In the genomic region with DNA sequence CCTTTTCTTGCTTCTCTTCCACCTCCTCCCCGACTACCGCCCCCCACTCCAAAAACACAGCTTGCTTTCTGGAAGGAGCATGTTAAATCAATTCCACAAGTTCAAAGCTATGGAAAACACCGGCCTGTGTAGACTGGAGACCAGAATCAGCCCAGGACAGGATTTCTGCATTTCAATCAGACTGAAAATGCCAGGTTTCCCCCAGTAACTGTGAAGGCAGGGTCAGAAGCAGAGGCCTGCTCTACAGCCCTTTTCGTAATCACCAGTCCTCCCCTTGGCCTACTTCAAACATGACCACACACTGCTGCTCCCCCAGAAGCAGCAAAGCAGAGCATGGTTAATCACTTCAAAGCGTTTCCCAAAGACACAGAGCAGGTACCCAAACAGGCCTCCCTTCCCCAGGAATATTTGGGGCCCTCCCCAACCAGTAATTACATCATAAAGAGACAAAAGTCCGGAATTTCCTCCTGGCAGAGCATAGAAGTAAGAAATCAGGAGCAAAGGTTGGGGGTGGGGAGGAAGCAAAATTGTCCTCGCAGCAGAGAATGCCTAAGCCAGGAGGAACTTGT, we compare ENCODE assay signal across 8 cellular contexts. TPM values are rescaled to one million over a fixed set of nuclear protein-coding genes. Genes with fewer than 3 reads are reported as not detected.
DNase-seq lines count a peak whose midpoint lies in the region; ATAC-seq, FAIRE-seq and TF ChIP-seq lines count a peak whose summit lies in the region.

No MANE protein-coding gene starts in this region.

- no peaks in the 10 kb centered on the region for H3K9me1 ChIP-seq in endothelial cell of umbilical vein (replicated peaks; ENCODE audit: control insufficient read depth, extremely low read depth, insufficient read depth, low read length)

- H3K4me1 Mint-ChIP-seq in Caco-2 (ENCODE audit: low read depth, unreplicated experiment) (peaks cover 70% of the 10 kb centered on the region), naive B cell (peaks cover 48 to 85% (median 79%) of the 10 kb centered on the region in 3 donors)

- peak; percentile 88 to 91 for DNase-seq in Caco-2
- peak; percentile 50 for DNase-seq in RCC 7860 (ENCODE audit: low spot score)
- DNase-seq in endothelial cell of umbilical vein (ENCODE audit: low read depth, low spot score), result no peak
- no peak for DNase-seq in naive B cell
- no peak for DNase-seq in GM13977 (ENCODE audit: low spot score)
- no peak for DNase-seq in OCI-LY7 (ENCODE audit: low spot score)

- TF ChIP-seq CTCF in Caco-2 (IDR thresholded peaks at IDR 0.05; ENCODE audit: insufficient read depth in 1 of 2, low read depth in 1 of 2, low read length in 1 of 2, severe bottlenecking in 1 of 2, unreplicated experiment in 1 of 2) (no peak), endothelial cell of umbilical vein (IDR thresholded peaks at IDR 0.05; ENCODE audit: extremely low read depth in 1 of 2, insufficient read depth in 1 of 2, low read depth in 1 of 2, low read length in 2 of 2) (no peak), GM13977 (IDR thresholded peaks at IDR 0.05; ENCODE audit: extremely low read depth, insufficient read depth, missing control alignments) (no peak), OCI-LY7 (conservative IDR thresholded peaks at IDR 0.05; ENCODE audit: low read length) (no peak)

- intact Hi-C loops in Caco-2 (cut with micrococcal nuclease; ENCODE audit: unreplicated experiment) (loop anchor here (1.0 to 2.0 kb wide), 4 partner anchors 13 to 118 kb away; no protein-coding TSS in a partner anchor), endothelial cell of umbilical vein (cut with micrococcal nuclease) (loop anchor here (5.0 to 10.0 kb wide), 3 partner anchors 184 to 1607 kb away; a partner anchor contains a TSS), OCI-LY7 (cut with micrococcal nuclease; ENCODE audit: unreplicated experiment) (no loop called here)

- no peak for TF ChIP-seq POLR2A in endothelial cell of umbilical vein (IDR thresholded peaks at IDR 0.05; ENCODE audit: low read depth, low read length)

- no peak overlapping the region for H2AFZ ChIP-seq in endothelial cell of umbilical vein (ENCODE audit: low read depth, low read length)
- no peak overlapping the region for H2AFZ ChIP-seq in OCI-LY7 (ENCODE audit: low read length)

- H3K27ac ChIP-seq in endothelial cell of umbilical vein (ENCODE audit: insufficient read depth, low read depth, low read length), result peak overlapping the region; percentile 86
- no peak overlapping the region for H3K27ac ChIP-seq in OCI-LY7 (ENCODE audit: low read depth, low read length, poor library complexity, severe bottlenecking)

- H3K36me3 Mint-ChIP-seq in Caco-2 (ENCODE audit: insufficient read depth, unreplicated experiment) (peaks cover 98% of the 10 kb centered on the region), naive B cell (no peaks in the 10 kb centered on the region)

- no peaks in the 10 kb centered on the region for H3K9me2 ChIP-seq in OCI-LY7 (ENCODE audit: insufficient read depth, low read length)

- H3K4me3 Mint-ChIP-seq in Caco-2 (ENCODE audit: unreplicated experiment) (peak overlapping the region; percentile 69), naive B cell (peak overlapping the region in 7 of 8 donors; percentile 24 to 83 (median 64))

- H3K9me3 ChIP-seq in Caco-2 (no peaks in the 10 kb centered on the region), endothelial cell of umbilical vein (replicated peaks; ENCODE audit: control insufficient read depth, insufficient read depth, low read length) (no peaks in the 10 kb centered on the region), OCI-LY7 (ENCODE audit: low read length) (no peaks in the 10 kb centered on the region)

- H3K4me2 ChIP-seq in endothelial cell of umbilical vein (ENCODE audit: insufficient read depth, low read length), result peak overlapping the region; percentile 43
- no peak overlapping the region for H3K4me2 ChIP-seq in OCI-LY7 (ENCODE audit: low read length)

- H3K4me1 ChIP-seq in Caco-2 (peaks cover 97% of the 10 kb centered on the region), endothelial cell of umbilical vein (ENCODE audit: control insufficient read depth, extremely low read depth, insufficient read depth, low read length) (peaks cover 67% of the 10 kb centered on the region), OCI-LY7 (ENCODE audit: insufficient read depth, low read length, poor library complexity, severe bottlenecking) (peaks cover 20% of the 10 kb centered on the region)

- H3K27me3 ChIP-seq in Caco-2 (replicated peaks; ENCODE audit: control insufficient read depth, insufficient read depth, low read length) (no peaks in the 10 kb centered on the region), endothelial cell of umbilical vein (ENCODE audit: control insufficient read depth in 2 of 2, insufficient read depth in 2 of 2, low read length in 2 of 2) (no peaks in the 10 kb centered on the region)

- peak overlapping the region; percentile 97 for H3K27ac Mint-ChIP-seq in Caco-2 (ENCODE audit: unreplicated experiment)
- H3K27ac Mint-ChIP-seq in naive B cell, result peak overlapping the region; percentile 77 to 95 (median 93)

- no peak for FAIRE-seq in RCC 7860 (lab: Jason Lieb, UNC)
- peak; percentile 74 for FAIRE-seq in endothelial cell of umbilical vein (lab: Jason Lieb, UNC)

- H3K27me3 Mint-ChIP-seq in Caco-2 (ENCODE audit: insufficient read depth, unreplicated experiment), result no peaks in the 10 kb centered on the region
- no peaks in the 10 kb centered on the region for H3K27me3 Mint-ChIP-seq in naive B cell

- no peak overlapping the region for H3K4me3 ChIP-seq in Caco-2 (ENCODE audit: low read depth, low read length)
- peak overlapping the region in 1 of 3 experiments; percentile 15 for H3K4me3 ChIP-seq in endothelial cell of umbilical vein (replicated peaks in 1 of 3; ENCODE audit: insufficient read depth in 1 of 3, low read depth in 1 of 3, low read length in 3 of 3)
- H3K4me3 ChIP-seq in OCI-LY7 (ENCODE audit: low read depth, low read length, poor library complexity, severe bottlenecking), result no peak overlapping the region

- dilution Hi-C loops in endothelial cell of umbilical vein (cut with MboI; ENCODE audit: extremely low pct_ligation_motif_present, low sequenced_read_pairs), result no loop called here

- ATAC-seq in naive B cell (ENCODE audit: low read depth in 2 of 2), result no peak
- ATAC-seq in HG03521 (IDR thresholded peaks at IDR 0.05; ENCODE audit: unreplicated experiment), result no peak
- ATAC-seq in GM18519 (IDR thresholded peaks at IDR 0.05; ENCODE audit: low FRiP score, unreplicated experiment), result no peak

- BruUV-seq in Caco-2 (replicated peaks; lab: Mats Ljungman, UMichigan) (no TSS peak), endothelial cell of umbilical vein (replicated peaks; lab: Mats Ljungman, UMichigan) (TSS peak; percentile 32), OCI-LY7 (replicated peaks; lab: Mats Ljungman, UMichigan) (no TSS peak)

- no peaks in the 10 kb centered on the region for H4K20me1 ChIP-seq in endothelial cell of umbilical vein (replicated peaks; ENCODE audit: control insufficient read depth, extremely low read depth, insufficient read depth, low read length)
- no peaks in the 10 kb centered on the region for H4K20me1 ChIP-seq in OCI-LY7 (ENCODE audit: insufficient read depth, low read length)

- H3K79me2 ChIP-seq in endothelial cell of umbilical vein (ENCODE audit: control insufficient read depth, insufficient read depth, low read length) (peaks cover 65% of the 10 kb centered on the region), OCI-LY7 (ENCODE audit: insufficient read depth, low read depth, low read length) (peaks cover 97% of the 10 kb centered on the region)

- H3K36me3 ChIP-seq in Caco-2 (ENCODE audit: control insufficient read depth, insufficient read depth, low read length), result peaks cover 9% of the 10 kb centered on the region
- no peaks in the 10 kb centered on the region for H3K36me3 ChIP-seq in endothelial cell of umbilical vein (ENCODE audit: control insufficient read depth in 2 of 2, extremely low read depth in 1 of 2, insufficient read depth in 2 of 2, low read length in 2 of 2)
- H3K36me3 ChIP-seq in OCI-LY7 (ENCODE audit: insufficient read depth, low read length), result peaks cover 59% of the 10 kb centered on the region

- H3K9ac ChIP-seq in endothelial cell of umbilical vein (replicated peaks; ENCODE audit: extremely low read depth, insufficient read depth, low read length), result peak overlapping the region; percentile 96

- H3K9me3 Mint-ChIP-seq in Caco-2 (ENCODE audit: unreplicated experiment), result no peaks in the 10 kb centered on the region
- H3K9me3 Mint-ChIP-seq in naive B cell, result no peaks in the 10 kb centered on the region

- in situ Hi-C loops in GM13977 (cut with MboI; ENCODE audit: low pct_unique_long_range_greater_than_20kb, low sequenced_read_pairs, unreplicated experiment), result no loop called here

- POLR2A ChIA-PET in Caco-2 (lab: Charles Lee) (interaction anchor here (1.0 to 3.5 kb wide), 2 partner anchors 39 to 43 kb away, joined by 3 to 82 read pairs; a partner anchor contains a TSS), endothelial cell of umbilical vein (lab: Charles Lee) (interaction anchor here (0.6 to 4.7 kb wide), 10 partner anchors 8 to 72 kb away, joined by 3 to 60 read pairs (median 4); a partner anchor contains a TSS), OCI-LY7 (lab: Charles Lee) (interaction anchor here (0.6 to 1.2 kb wide), 3 partner anchors 9 to 25 kb away, joined by 3 to 4 read pairs (median 3); no protein-coding TSS in a partner anchor)

- CTCF ChIA-PET in Caco-2 (lab: Charles Lee) (interaction anchor here (0.8 to 1.5 kb wide), 4 partner anchors 36 to 141 kb away, joined by 4 to 15 read pairs (median 5); a partner anchor contains a TSS), endothelial cell of umbilical vein (lab: Charles Lee) (interaction anchor here (0.8 to 5.2 kb wide), 13 partner anchors 8 to 303 kb away, joined by 3 to 53 read pairs (median 6); a partner anchor contains a TSS), OCI-LY7 (lab: Charles Lee; ENCODE audit: unreplicated experiment) (no interaction called here)

TF ChIP-seq in endothelial cell of umbilical vein, 7 proteins besides CTCF, POLR2A, EP300 and RAD21 (continues in another document):
- TF ChIP-seq, protein P1, sequence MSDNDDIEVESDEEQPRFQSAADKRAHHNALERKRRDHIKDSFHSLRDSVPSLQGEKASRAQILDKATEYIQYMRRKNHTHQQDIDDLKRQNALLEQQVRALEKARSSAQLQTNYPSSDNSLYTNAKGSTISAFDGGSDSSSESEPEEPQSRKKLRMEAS (IDR thresholded peaks at IDR 0.05; ENCODE audit: insufficient read depth, insufficient read length), result no peak

RNA-seq across cellular contexts. Expression of a gene that starts 38.4 kb away (rescaled TPM):
- total RNA-seq in Caco-2 (2022) (180 and 194 TPM in 2 replicates), endothelial cell of umbilical vein (75.2 and 76.3 TPM in 2 replicates), OCI-LY7 (2022) (69.1 and 77.0 TPM in 2 replicates)
- polyA plus RNA-seq in endothelial cell of umbilical vein (26.4 and 30.6 TPM in 2 replicates), naive B cell (ENCODE audit: low read depth in 6 of 6) (10 to 100 TPM in 4 of 6 donors, 1 to 10 TPM in 2; 2.7 to 22.7 (median 12.1) TPM)
- polyA plus RNA-seq in endothelial cell of umbilical vein (2011; cell fraction: cytosol; rRNA removed), result 31.6 and 33.3 TPM in 2 replicates
- polyA plus RNA-seq in endothelial cell of umbilical vein (2011; cell fraction: nucleus; rRNA removed), result 107 and 122 TPM in 2 replicates
- polyA plus RNA-seq in endothelial cell of umbilical vein (2012), result 55.4 and 56.4 TPM in 2 replicates
- 47.8 and 61.9 TPM in 2 replicates for polyA minus RNA-seq in endothelial cell of umbilical vein
- 6.9 TPM for polyA minus RNA-seq in endothelial cell of umbilical vein (2011; cell fraction: cytosol; rRNA and poly(A)+ RNA removed)
- 82.0 and 106 TPM in 2 replicates for polyA minus RNA-seq in endothelial cell of umbilical vein (2011; cell fraction: nucleus; rRNA and poly(A)+ RNA removed)
- total RNA-seq in OCI-LY7 (2014; rRNA removed; shearing (Covaris generic)), result 26.1 and 30.4 TPM in 2 replicates

Comparison
In these comparisons a context has a peak if more than half of its experiments do, and no peak if none do; other contexts are left out.
1. DNase-seq: peak in Caco-2 (2 of 2) and RCC 7860 (single experiment); none in endothelial cell of umbilical vein (single experiment), naive B cell (single experiment), GM13977 (single experiment) and OCI-LY7 (single experiment).